10 cellular contexts compared by ENCODE assay signal in genomic region chr12:109864916-109865315, GRCh38.
DNase-seq lines count a peak whose midpoint lies in the region; ATAC-seq and TF ChIP-seq lines count a peak whose summit lies in the region.
"Had no signal": no experiment of that assay in that cellular context is flagged by ENCODE, and none has a peak within 500 bp of the region (broad histone marks: within the 10 kb centered on the region; RNA-seq: fewer than 3 reads in every experiment).

No MANE protein-coding gene starts in this region.

- no peak overlapping the region for H2AFZ ChIP-seq in parathyroid adenoma

- H3K4me3 Mint-ChIP-seq in effector memory CD8-positive, alpha-beta T cell, result peak overlapping the region in 1 of 2 donors; percentile 17

- H3K36me3 ChIP-seq in parathyroid adenoma (ENCODE audit: control insufficient read depth, insufficient read depth, low read length), result no peaks in the 10 kb centered on the region

- H3K4me1 ChIP-seq in parathyroid adenoma, result no peaks in the 10 kb centered on the region

- no peaks in the 10 kb centered on the region for H3K9me3 Mint-ChIP-seq in effector memory CD8-positive, alpha-beta T cell

- TF ChIP-seq CTCF in C4-2B (conservative IDR thresholded peaks at IDR 0.05) (no peak), LNCaP clone FGC (IDR thresholded peaks at IDR 0.05; ENCODE audit: control insufficient read depth, extremely low read depth, insufficient read depth) (no peak), parathyroid adenoma (IDR thresholded peaks at IDR 0.05) (no peak)

- H3K27ac ChIP-seq in C4-2B (peak overlapping the region; percentile 76), parathyroid adenoma (no peak overlapping the region)
- H3K27ac ChIP-seq: BLaER1 had no signal

- no peaks in the 10 kb centered on the region for H3K27me3 ChIP-seq in parathyroid adenoma (ENCODE audit: control insufficient read depth, insufficient read depth, low read length)
- H3K27me3 ChIP-seq: BLaER1 had no signal

- no peak for ATAC-seq in effector memory CD8-positive, alpha-beta T cell (replicated peaks)
- ATAC-seq in GM21390 (IDR thresholded peaks at IDR 0.05; ENCODE audit: unreplicated experiment), result no peak

- peak overlapping the region; percentile 49 for H3K4me2 ChIP-seq in parathyroid adenoma (ENCODE audit: low read length)
- H3K4me2 ChIP-seq: BLaER1 had no signal

- H3K9ac ChIP-seq in parathyroid adenoma, result no peak overlapping the region
- H3K9ac ChIP-seq: BLaER1 had no signal

- H3K36me3 Mint-ChIP-seq in effector memory CD8-positive, alpha-beta T cell (ENCODE audit: insufficient read depth), result peaks cover 5% of the 10 kb centered on the region

- no peaks in the 10 kb centered on the region for H3K79me2 ChIP-seq in parathyroid adenoma

- peak; percentile 82 for DNase-seq in LNCaP clone FGC (ENCODE audit: low read depth)
- DNase-seq in effector memory CD8-positive, alpha-beta T cell, result no peak
- no peak for DNase-seq in T1000 (lab: John Stamatoyannopoulos, UW)
- no peak for DNase-seq in NCI-H2227 treated with DMSO at 0.1 percent for 48 hours (lab: John Stamatoyannopoulos, UW)
- DNase-seq in kidney tubule cell (ENCODE audit: low spot score), result no peak
- DNase-seq: left cardiac atrium had no signal

- H3K4me1 Mint-ChIP-seq in effector memory CD8-positive, alpha-beta T cell (ENCODE audit: low read depth in 2 of 2), result peaks cover 25% of the 10 kb centered on the region in 2 donors

- no peak overlapping the region for H3K4me3 ChIP-seq in LNCaP clone FGC (ENCODE audit: low read depth, low read length)
- peak overlapping the region; percentile 40 for H3K4me3 ChIP-seq in parathyroid adenoma (ENCODE audit: low read depth, low read length)
- H3K4me3 ChIP-seq: BLaER1 had no signal

- no peaks in the 10 kb centered on the region for H3K9me3 ChIP-seq in parathyroid adenoma (ENCODE audit: control insufficient read depth, low read length)

- H3K27me3 Mint-ChIP-seq in effector memory CD8-positive, alpha-beta T cell, result no peaks in the 10 kb centered on the region

- H3K27ac Mint-ChIP-seq in effector memory CD8-positive, alpha-beta T cell, result peak overlapping the region; percentile 91 to 92
